29 cellular contexts compared by ENCODE assay signal in the genomic region with DNA sequence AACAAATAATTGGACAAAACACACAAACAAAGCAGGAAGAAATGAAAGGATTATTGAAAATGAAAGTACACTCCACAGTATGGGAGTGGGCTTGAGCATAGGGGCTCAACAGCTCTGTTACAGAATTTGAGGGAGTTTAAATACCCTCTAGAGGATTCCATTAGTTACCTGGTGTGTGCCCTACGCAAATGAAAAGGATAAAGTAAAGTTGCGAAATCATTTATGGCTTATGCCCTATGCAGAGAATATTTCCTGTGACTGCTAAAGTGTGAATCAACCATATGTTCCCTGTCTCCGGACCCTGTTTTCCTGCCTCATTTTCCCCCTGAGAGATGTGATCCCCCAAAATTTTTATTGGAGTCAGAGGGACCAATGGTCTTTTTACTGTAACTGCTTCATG.
"Had no signal": no experiment of that assay in that cellular context is flagged by ENCODE, and none has a peak within 500 bp of the region (broad histone marks: within the 10 kb centered on the region; RNA-seq: fewer than 3 reads in every experiment).

No MANE protein-coding gene starts in this region.

- H3K27ac ChIP-seq: neural progenitor cell, ovary, parathyroid adenoma, psoas muscle, right lobe of liver, sigmoid colon, stomach, thoracic aorta, thyroid gland, tibial nerve, upper lobe of left lung, vagina had no signal

- H2AFZ ChIP-seq: neural progenitor cell, parathyroid adenoma had no signal

- H3K27me3 Mint-ChIP-seq: progenitor cell of endocrine pancreas; stimulated activated naive B cell treated with anti-CD40 and anti-IgM and Interleukin-4, amounts not matched to agents 10 μg/mL and 1 μg/mL and 100 μg/mL, for 72 hours; stimulated activated naive CD8-positive, alpha-beta T cell treated with anti-CD3 and anti-CD28 coated beads, Interleukin-15, Interleukin-2, amounts not matched to agents 100 ng/mL and 50 ng/mL, for 24 hours had no signal

- H3K9me3 ChIP-seq: ovary, psoas muscle, right lobe of liver, sigmoid colon, thoracic aorta, thyroid gland, tibial nerve, upper lobe of left lung, vagina had no signal

- DNase-seq: natural killer cell; occipital lobe; ovary; posterior cingulate gyrus; psoas muscle; right cardiac atrium; right lobe of liver; sigmoid colon; small intestine; stimulated activated CD4-positive, alpha-beta T cell treated with anti-CD3 and anti-CD28 coated beads, Interleukin-15, amount 100 ng/mL, for 24 hours; stimulated activated CD4-positive, alpha-beta T cell treated with anti-CD3 and anti-CD28 coated beads, Interleukin-2, amount 100 ng/mL, for 24 hours; stimulated activated CD4-positive, alpha-beta T cell treated with anti-CD3 and anti-CD28 coated beads, Interleukin-2, amount 100 ng/mL, for 48 hours; stimulated activated CD4-positive, alpha-beta T cell treated with anti-CD3 and anti-CD28 coated beads, Interleukin-4, amount 100 ng/mL, for 24 hours; stimulated activated naive B cell treated with anti-CD40 and anti-IgM and Interleukin-4, amounts not matched to agents 10 μg/mL and 1 μg/mL and 100 μg/mL, for 72 hours; stimulated activated naive CD4-positive, alpha-beta T cell treated with Interleukin-2 at 50 U/mL for 16 hours; stomach; thyroid gland; trophoblast cell; upper lobe of left lung had no signal

- FAIRE-seq: small intestine, urothelium cell line had no signal

- H3K27ac Mint-ChIP-seq: natural killer cell; nephron; neural progenitor cell; progenitor cell of endocrine pancreas; stimulated activated effector memory CD8-positive, alpha-beta T cell treated with anti-CD3 and anti-CD28 coated beads, Interleukin-12 subunit alpha, Interleukin-12 subunit beta, amount 100 ng/mL, for 72 hours; stimulated activated naive B cell treated with anti-CD40 and anti-IgM and Interleukin-4, amounts not matched to agents 10 μg/mL and 1 μg/mL and 100 μg/mL, for 72 hours; stimulated activated naive CD8-positive, alpha-beta T cell treated with anti-CD3 and anti-CD28 coated beads, Interleukin-15, Interleukin-2, amounts not matched to agents 100 ng/mL and 50 ng/mL, for 24 hours had no signal

- H3K9me3 Mint-ChIP-seq: neural progenitor cell; stimulated activated naive B cell treated with anti-CD40 and anti-IgM and Interleukin-4, amounts not matched to agents 10 μg/mL and 1 μg/mL and 100 μg/mL, for 72 hours had no signal

- H3K4me2 ChIP-seq: neural progenitor cell had no signal

- H3K79me2 ChIP-seq: parathyroid adenoma had no signal

- H3K36me3 ChIP-seq: neural progenitor cell, ovary, right lobe of liver, sigmoid colon, stomach, thoracic aorta, thyroid gland, tibial nerve, upper lobe of left lung, vagina had no signal

- ATAC-seq: natural killer cell; psoas muscle; right cardiac atrium; right lobe of liver; stimulated activated effector memory CD8-positive, alpha-beta T cell treated with anti-CD3 and anti-CD28 coated beads, Interleukin-12 subunit alpha, Interleukin-12 subunit beta, amount 100 ng/mL, for 72 hours; stimulated activated naive B cell treated with anti-CD40 and anti-IgM and Interleukin-4, amounts not matched to agents 10 μg/mL and 1 μg/mL and 100 μg/mL, for 72 hours had no signal

- H3K4me1 ChIP-seq: neural progenitor cell, parathyroid adenoma, psoas muscle, right lobe of liver, sigmoid colon, stomach, thyroid gland, tibial nerve, upper lobe of left lung, vagina had no signal

- H3K4me1 Mint-ChIP-seq: natural killer cell; nephron; neural progenitor cell; stimulated activated effector memory CD8-positive, alpha-beta T cell treated with anti-CD3 and anti-CD28 coated beads, Interleukin-12 subunit alpha, Interleukin-12 subunit beta, amount 100 ng/mL, for 72 hours; stimulated activated naive B cell treated with anti-CD40 and anti-IgM and Interleukin-4, amounts not matched to agents 10 μg/mL and 1 μg/mL and 100 μg/mL, for 72 hours had no signal

- H3K36me3 Mint-ChIP-seq: natural killer cell; neural progenitor cell; stimulated activated effector memory CD8-positive, alpha-beta T cell treated with anti-CD3 and anti-CD28 coated beads, Interleukin-12 subunit alpha, Interleukin-12 subunit beta, amount 100 ng/mL, for 72 hours; stimulated activated naive B cell treated with anti-CD40 and anti-IgM and Interleukin-4, amounts not matched to agents 10 μg/mL and 1 μg/mL and 100 μg/mL, for 72 hours had no signal

- H3K4me3 ChIP-seq: neural progenitor cell, ovary, psoas muscle, right lobe of liver, sigmoid colon, stomach, thoracic aorta, thyroid gland, tibial nerve, upper lobe of left lung, vagina had no signal

- H3K9ac ChIP-seq: neural progenitor cell, parathyroid adenoma had no signal

- H3K27me3 ChIP-seq: neural progenitor cell, ovary, right lobe of liver, sigmoid colon, stomach, thyroid gland, tibial nerve, upper lobe of left lung, vagina had no signal

- H3K4me3 Mint-ChIP-seq: natural killer cell; nephron; neural progenitor cell; stimulated activated effector memory CD8-positive, alpha-beta T cell treated with anti-CD3 and anti-CD28 coated beads, Interleukin-12 subunit alpha, Interleukin-12 subunit beta, amount 100 ng/mL, for 72 hours; stimulated activated naive B cell treated with anti-CD40 and anti-IgM and Interleukin-4, amounts not matched to agents 10 μg/mL and 1 μg/mL and 100 μg/mL, for 72 hours; stimulated activated naive CD8-positive, alpha-beta T cell treated with anti-CD3 and anti-CD28 coated beads, Interleukin-15, Interleukin-2, amounts not matched to agents 100 ng/mL and 50 ng/mL, for 24 hours had no signal
